Comparison of ENCODE assay signal across 3 cellular contexts in genomic region chrX:84192006-84192405, GRCh38.
TF ChIP-seq lines count a peak whose summit lies in the region.

No MANE protein-coding gene starts in this region.

TF ChIP-seq in liver, 16 proteins besides CTCF, POLR2A, EP300 and RAD21 (continued from another document):
- TF ChIP-seq REST (IDR thresholded peaks at IDR 0.05) = peak; percentile 37
TF ChIP-seq in liver: peak in this region for 1.

TF ChIP-seq in HepG2, 621 proteins besides CTCF, POLR2A, EP300 and RAD21:
- TF ChIP-seq REST (IDR thresholded peaks at IDR 0.05; ENCODE audit: borderline replicate concordance in 1 of 2, low read depth in 1 of 2, low read length in 2 of 2) (peak in 1 of 2 experiments; percentile 57; a peak in 1 of 4 replicates), ZBTB38 (CRISPR knock-in tag; IDR thresholded peaks at IDR 0.05) (no peak)

TF ChIP-seq in Ishikawa, 13 proteins besides CTCF, POLR2A, EP300 and RAD21 (continued from another document):
- peak; percentile 72 for TF ChIP-seq REST (IDR thresholded peaks at IDR 0.05; ENCODE audit: low read depth)
- no peak for TF ChIP-seq YY1 (IDR thresholded peaks at IDR 0.05; ENCODE audit: low read depth)
